In genomic region chr6:122286512-122286911, GRCh38 we compare ENCODE assay signal across 28 cellular contexts.
DNase-seq lines count a peak whose midpoint lies in the region; ATAC-seq and TF ChIP-seq lines count a peak whose summit lies in the region.
"Had no signal": no experiment of that assay in that cellular context is flagged by ENCODE, and none has a peak within 500 bp of the region (broad histone marks: within the 10 kb centered on the region; RNA-seq: fewer than 3 reads in every experiment).

No MANE protein-coding gene starts in this region.

- in situ Hi-C loops in gastrocnemius medialis (cut with MboI; ENCODE audit: low sequenced_read_pairs in 4 of 4), result no loop called here

- H3K4me1 ChIP-seq in A673 (ENCODE audit: insufficient read depth, low read length, poor library complexity, severe bottlenecking) (peaks cover 25% of the 10 kb centered on the region), gastrocnemius medialis (peaks cover 0 to 3% of the 10 kb centered on the region in 2 donors)

- CTCF ChIA-PET in A673 (lab: Charles Lee), result interaction anchor here (0.6 kb wide), 1 partner anchor 101 kb away, joined by 3 read pairs; no protein-coding TSS in a partner anchor
- CTCF ChIA-PET in activated CD8-positive, alpha-beta T cell treated with anti-CD3 and anti-CD28 coated beads for 36 hours (lab: Charles Lee), result no interaction called here

- no peaks in the 10 kb centered on the region for H3K27me3 Mint-ChIP-seq in activated CD8-positive, alpha-beta T cell treated with anti-CD3 and anti-CD28 coated beads for 36 hours
- H3K27me3 Mint-ChIP-seq: type B pancreatic cell had no signal

- H3K27ac Mint-ChIP-seq in activated CD8-positive, alpha-beta T cell treated with anti-CD3 and anti-CD28 coated beads for 36 hours, result no peak overlapping the region
- H3K27ac Mint-ChIP-seq: nephron; stimulated activated effector memory CD8-positive, alpha-beta T cell treated with anti-CD3 and anti-CD28 coated beads, Interleukin-12 subunit alpha, Interleukin-12 subunit beta, amount 100 ng/mL, for 72 hours; type B pancreatic cell had no signal

- H3K36me3 Mint-ChIP-seq in activated CD8-positive, alpha-beta T cell treated with anti-CD3 and anti-CD28 coated beads for 36 hours (ENCODE audit: low read depth), result no peaks in the 10 kb centered on the region
- H3K36me3 Mint-ChIP-seq: stimulated activated effector memory CD8-positive, alpha-beta T cell treated with anti-CD3 and anti-CD28 coated beads, Interleukin-12 subunit alpha, Interleukin-12 subunit beta, amount 100 ng/mL, for 72 hours; type B pancreatic cell had no signal

- intact Hi-C loops in A673 (cut with micrococcal nuclease; ENCODE audit: unreplicated experiment), result no loop called here
- intact Hi-C loops in activated CD8-positive, alpha-beta T cell treated with anti-CD3 and anti-CD28 coated beads for 36 hours (cut with micrococcal nuclease), result no loop called here
- intact Hi-C loops in gastrocnemius medialis (cut with DNase I; ENCODE audit: low total_unique reads), result no loop called here

- H3K36me3 ChIP-seq in A673 (ENCODE audit: insufficient read depth, low read length, poor library complexity, severe bottlenecking) (no peaks in the 10 kb centered on the region), gastrocnemius medialis (no peaks in the 10 kb centered on the region)

- no peak for ATAC-seq in activated CD8-positive, alpha-beta T cell treated with anti-CD3 and anti-CD28 coated beads for 36 hours
- ATAC-seq in gastrocnemius medialis, result no peak
- no peak for ATAC-seq in HG03196 (IDR thresholded peaks at IDR 0.05; ENCODE audit: unreplicated experiment)
- ATAC-seq: activated CD4-positive, CD25-positive, alpha-beta regulatory T cell treated with anti-CD3 and anti-CD28 coated beads, Interleukin-2, amount 50 U/mL, for 24 hours; HCT116; stimulated activated effector memory CD8-positive, alpha-beta T cell treated with anti-CD3 and anti-CD28 coated beads, Interleukin-12 subunit alpha, Interleukin-12 subunit beta, amount 100 ng/mL, for 72 hours had no signal

- POLR2A ChIA-PET in A673 (lab: Charles Lee; ENCODE audit: low non-redundant PET), result no interaction called here
- POLR2A ChIA-PET in activated CD8-positive, alpha-beta T cell treated with anti-CD3 and anti-CD28 coated beads for 36 hours (lab: Charles Lee), result no interaction called here

- TF ChIP-seq CTCF in A673 (conservative IDR thresholded peaks at IDR 0.05; ENCODE audit: low read depth, low read length) (no peak), fibroblast of the aortic adventitia (IDR thresholded peaks at IDR 0.05; ENCODE audit: insufficient read depth, low read length) (no peak), gastrocnemius medialis (IDR thresholded peaks at IDR 0.05 in 4 of 5, conservative IDR thresholded peaks at IDR 0.05 in 1 of 5) (no peak)
- no peak for TF ChIP-seq CTCF in activated CD8-positive, alpha-beta T cell treated with anti-CD3 and anti-CD28 coated beads for 36 hours (IDR thresholded peaks at IDR 0.05)

- H3K4me1 Mint-ChIP-seq in activated CD8-positive, alpha-beta T cell treated with anti-CD3 and anti-CD28 coated beads for 36 hours (ENCODE audit: low read depth), result no peaks in the 10 kb centered on the region
- H3K4me1 Mint-ChIP-seq: stimulated activated effector memory CD8-positive, alpha-beta T cell treated with anti-CD3 and anti-CD28 coated beads, Interleukin-12 subunit alpha, Interleukin-12 subunit beta, amount 100 ng/mL, for 72 hours had no signal

- no peak overlapping the region for H3K4me3 Mint-ChIP-seq in activated CD8-positive, alpha-beta T cell treated with anti-CD3 and anti-CD28 coated beads for 36 hours
- H3K4me3 Mint-ChIP-seq: nephron; stimulated activated effector memory CD8-positive, alpha-beta T cell treated with anti-CD3 and anti-CD28 coated beads, Interleukin-12 subunit alpha, Interleukin-12 subunit beta, amount 100 ng/mL, for 72 hours; type B pancreatic cell had no signal

- H3K27ac ChIP-seq in A673 (ENCODE audit: low read depth, low read length, poor library complexity, severe bottlenecking), result no peak overlapping the region
- no peak overlapping the region for H3K27ac ChIP-seq in gastrocnemius medialis
- H3K27ac ChIP-seq: C4-2B had no signal

- H3K9me3 Mint-ChIP-seq in activated CD8-positive, alpha-beta T cell treated with anti-CD3 and anti-CD28 coated beads for 36 hours, result no peaks in the 10 kb centered on the region
- H3K9me3 Mint-ChIP-seq: nephron; stimulated activated effector memory CD8-positive, alpha-beta T cell treated with anti-CD3 and anti-CD28 coated beads, Interleukin-12 subunit alpha, Interleukin-12 subunit beta, amount 100 ng/mL, for 72 hours; type B pancreatic cell had no signal

- H3K4me3 ChIP-seq in A673 (ENCODE audit: low read depth, low read length, poor library complexity, severe bottlenecking), result no peak overlapping the region
- H3K4me3 ChIP-seq in fibroblast of the aortic adventitia (ENCODE audit: low read depth, low read length), result no peak overlapping the region
- H3K4me3 ChIP-seq in gastrocnemius medialis, result no peak overlapping the region

- no peak for TF ChIP-seq POLR2A in gastrocnemius medialis (IDR thresholded peaks at IDR 0.05)

- no TSS peak for BruUV-seq in A673 (replicated peaks; lab: Mats Ljungman, UMichigan)

- DNase-seq in A673 (ENCODE audit: low spot score) (peak; percentile 27), AML-193 (lab: John Stamatoyannopoulos, UW) (peak; percentile 33 to 42), amniotic epithelial cell (ENCODE audit: low read depth) (peak; percentile 87), fibroblast of the aortic adventitia (ENCODE audit: low read depth) (peak; percentile 12), hypothalamus (lab: John Stamatoyannopoulos, UW) (no peak), gastrocnemius medialis (no peak)
- DNase-seq in activated CD8-positive, alpha-beta T cell treated with anti-CD3 and anti-CD28 coated beads for 36 hours, result no peak
- DNase-seq: activated CD4-positive, alpha-beta T cell treated with anti-CD3 and anti-CD28 coated beads, Interleukin-2, amount 50 U/mL, for 4 hours; activated CD8-positive, alpha-beta memory T cell treated with anti-CD3 and anti-CD28 coated beads, Interleukin-2, amount 50 U/mL, for 4 hours; activated naive CD4-positive, alpha-beta T cell; amygdala; COR-L47; effector CD4-positive, alpha-beta T cell; hippocampal formation; IMR-90; left cardiac atrium; NCI-H146; NCI-H446; NCI-H82; substantia nigra; T-helper 2 cell had no signal

- H3K9me3 ChIP-seq in A673 (ENCODE audit: low read depth, low read length, poor library complexity, severe bottlenecking), result no peaks in the 10 kb centered on the region
- H3K9me3 ChIP-seq in gastrocnemius medialis, result no peaks in the 10 kb centered on the region

- H3K27me3 ChIP-seq in A673 (replicated peaks; ENCODE audit: insufficient read depth, low read depth, low read length, poor library complexity) (no peaks in the 10 kb centered on the region), gastrocnemius medialis (no peaks in the 10 kb centered on the region)

Comparison
In these comparisons a context has a peak if more than half of its experiments do, and no peak if none do; other contexts are left out.
1. DNase-seq: peak in A673 (single experiment), AML-193 (2 of 2), amniotic epithelial cell (single experiment) and fibroblast of the aortic adventitia (single experiment); none in activated CD8-positive, alpha-beta T cell treated with anti-CD3 and anti-CD28 coated beads for 36 hours (single experiment), hypothalamus (0 of 51) and gastrocnemius medialis (0 of 2).